ENCODE assay signal across 14 cellular contexts in genomic region chr1:180643693-180644092, GRCh38.
A peak's percentile ranks its signal among the peaks of the same experiment; 100 is the strongest.
DNase-seq lines count a peak whose midpoint lies in the region; ATAC-seq, FAIRE-seq and TF ChIP-seq lines count a peak whose summit lies in the region.
"Had no signal": no experiment of that assay in that cellular context is flagged by ENCODE, and none has a peak within 500 bp of the region (broad histone marks: within the 10 kb centered on the region; RNA-seq: fewer than 3 reads in every experiment).

No MANE protein-coding gene starts in this region.

- peak; percentile 30 for FAIRE-seq in H54 (lab: Jason Lieb, UNC)

- peak; percentile 27 for DNase-seq in AG08395 (ENCODE audit: low spot score)
- DNase-seq in H54 (ENCODE audit: insufficient read length, low spot score) = no peak
- peak; percentile 48 for DNase-seq in NCI-H446 treated with DMSO at 0.1 percent for 48 hours (lab: John Stamatoyannopoulos, UW)
- peak; percentile 18 to 68 for DNase-seq in foreskin fibroblast
- no peak for DNase-seq in GM10266 (ENCODE audit: extremely low spot score)
- DNase-seq in activated naive CD8-positive, alpha-beta T cell treated with anti-CD3 and anti-CD28 coated beads, Interleukin-2, amount 50 U/mL, for 24 hours = no peak
- DNase-seq: activated CD4-positive, alpha-beta T cell treated with anti-CD3 and anti-CD28 coated beads, Interleukin-2, amount 10 ng/mL, durations not matched to agents 7 days and 5 days; activated effector memory CD4-positive, alpha-beta T cell treated with anti-CD3 and anti-CD28 coated beads, Interleukin-2, amount 50 U/mL, for 16 hours; cerebellar nuclear complex; esophagus squamous epithelium; islet precursor cell had no signal

- H3K4me3 Mint-ChIP-seq in activated naive CD8-positive, alpha-beta T cell treated with anti-CD3 and anti-CD28 coated beads, Interleukin-2, amount 50 U/mL, for 24 hours = no peak overlapping the region
- H3K4me3 Mint-ChIP-seq: activated CD4-positive, alpha-beta T cell treated with anti-CD3 and anti-CD28 coated beads, Interleukin-2, amount 10 ng/mL, durations not matched to agents 7 days and 5 days had no signal

- peaks cover 19% of the 10 kb centered on the region for H3K4me1 Mint-ChIP-seq in activated naive CD8-positive, alpha-beta T cell treated with anti-CD3 and anti-CD28 coated beads, Interleukin-2, amount 50 U/mL, for 24 hours

- TF ChIP-seq CTCF in foreskin fibroblast (IDR thresholded peaks at IDR 0.05; ENCODE audit: low read depth, low read length) (no peak), GM10266 (IDR thresholded peaks at IDR 0.05; ENCODE audit: control insufficient read depth, insufficient read depth, low read depth, missing control alignments) (no peak)

- peaks cover 12% of the 10 kb centered on the region for H3K36me3 Mint-ChIP-seq in activated naive CD8-positive, alpha-beta T cell treated with anti-CD3 and anti-CD28 coated beads, Interleukin-2, amount 50 U/mL, for 24 hours (ENCODE audit: low read depth)

- no peaks in the 10 kb centered on the region for H3K9me3 Mint-ChIP-seq in activated naive CD8-positive, alpha-beta T cell treated with anti-CD3 and anti-CD28 coated beads, Interleukin-2, amount 50 U/mL, for 24 hours
- H3K9me3 Mint-ChIP-seq: activated CD4-positive, alpha-beta T cell treated with anti-CD3 and anti-CD28 coated beads, Interleukin-2, amount 10 ng/mL, durations not matched to agents 7 days and 5 days had no signal

- no peaks in the 10 kb centered on the region for H3K27me3 Mint-ChIP-seq in activated naive CD8-positive, alpha-beta T cell treated with anti-CD3 and anti-CD28 coated beads, Interleukin-2, amount 50 U/mL, for 24 hours
- H3K27me3 Mint-ChIP-seq: activated CD4-positive, alpha-beta T cell treated with anti-CD3 and anti-CD28 coated beads, Interleukin-2, amount 10 ng/mL, durations not matched to agents 7 days and 5 days had no signal

- H3K4me3 ChIP-seq in foreskin fibroblast (ENCODE audit: low read depth in 1 of 2, low read length in 2 of 2) = no peak overlapping the region
- H3K4me3 ChIP-seq: BLaER1 treated with 17β-estradiol and CSF1 and Interleukin-3, amounts not matched to agents 10 nM and 100 nM; esophagus squamous epithelium had no signal

- no peak for ATAC-seq in GM21367 (IDR thresholded peaks at IDR 0.05; ENCODE audit: unreplicated experiment)
- ATAC-seq in activated naive CD8-positive, alpha-beta T cell treated with anti-CD3 and anti-CD28 coated beads, Interleukin-2, amount 50 U/mL, for 24 hours = no peak
- ATAC-seq in HG03432 (IDR thresholded peaks at IDR 0.05; ENCODE audit: unreplicated experiment) = no peak

- no peak overlapping the region for H3K27ac Mint-ChIP-seq in activated naive CD8-positive, alpha-beta T cell treated with anti-CD3 and anti-CD28 coated beads, Interleukin-2, amount 50 U/mL, for 24 hours
- H3K27ac Mint-ChIP-seq: activated CD4-positive, alpha-beta T cell treated with anti-CD3 and anti-CD28 coated beads, Interleukin-2, amount 10 ng/mL, durations not matched to agents 7 days and 5 days had no signal

- no peak for TF ChIP-seq POLR2A in H54 (IDR thresholded peaks at IDR 0.05; ENCODE audit: low read depth, low read length)

Comparison
In these comparisons a context has a peak if more than half of its experiments do, and no peak if none do; other contexts are left out.
1. DNase-seq: peak in AG08395 (single experiment), NCI-H446 treated with DMSO at 0.1 percent for 48 hours (single experiment) and foreskin fibroblast (2 of 2); none in H54 (single experiment), GM10266 (single experiment) and activated naive CD8-positive, alpha-beta T cell treated with anti-CD3 and anti-CD28 coated beads, Interleukin-2, amount 50 U/mL, for 24 hours (single experiment).